19 cellular contexts compared by ENCODE assay signal in the genomic region with DNA sequence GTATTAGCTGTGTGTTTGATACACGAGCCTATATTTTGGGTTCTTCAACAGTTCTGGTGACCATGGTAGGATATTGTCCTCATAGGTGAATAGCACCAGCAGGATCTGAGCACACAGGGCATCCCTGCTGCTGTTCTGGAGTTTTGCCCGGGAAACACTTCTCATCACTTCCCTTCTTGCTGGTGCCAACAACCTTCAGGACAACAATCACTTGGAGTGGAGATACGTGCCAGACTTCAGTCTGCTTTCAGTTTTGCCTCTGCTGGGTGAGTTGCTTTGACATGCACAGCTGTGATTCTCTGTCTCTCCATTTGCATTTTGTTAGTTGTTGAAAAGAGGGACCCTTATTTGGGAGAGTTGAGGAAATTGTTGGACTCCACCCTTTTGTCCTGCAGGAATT.
A peak's percentile ranks its signal among the peaks of the same experiment; 100 is the strongest.
DNase-seq lines count a peak whose midpoint lies in the region; ATAC-seq and TF ChIP-seq lines count a peak whose summit lies in the region.
"Had no signal": no experiment of that assay in that cellular context is flagged by ENCODE, and none has a peak within 500 bp of the region (broad histone marks: within the 10 kb centered on the region; RNA-seq: fewer than 3 reads in every experiment).

No MANE protein-coding gene starts in this region.

- H3K4me3 ChIP-seq in MG63, result no peak overlapping the region
- no peak overlapping the region for H3K4me3 ChIP-seq in fibroblast of pulmonary artery (replicated peaks; ENCODE audit: low read depth, low read length)
- no peak overlapping the region for H3K4me3 ChIP-seq in endodermal cell (ENCODE audit: low read length)
- H3K4me3 ChIP-seq: BLaER1, GM23248, PC-9, SK-N-MC had no signal

- H3K4me3 Mint-ChIP-seq in endodermal cell, result no peak overlapping the region

- DNase-seq in DMS53 (lab: John Stamatoyannopoulos, UW), result peak; percentile 22
- DNase-seq in DMS53 treated with DMSO at 0.1 percent for 48 hours (lab: John Stamatoyannopoulos, UW; ENCODE audit: unreplicated experiment), result no peak
- peak; percentile 86 for DNase-seq in MG63
- peak; percentile 22 for DNase-seq in NCI-H2081 treated with DMSO at 0.1 percent for 48 hours (lab: John Stamatoyannopoulos, UW)
- DNase-seq in fibroblast of pulmonary artery (ENCODE audit: low read depth), result peak; percentile 5
- DNase-seq in GM19238 (ENCODE audit: insufficient read length, low spot score), result no peak
- DNase-seq in endodermal cell, result no peak
- DNase-seq: 8988T, DMS79 treated with DMSO at 0.1 percent for 48 hours, GM23248, KBM-7, NCI-H1417 treated with DMSO at 0.1 percent for 48 hours, NCI-H524 treated with DMSO at 0.1 percent for 48 hours, PC-9, T-helper 1 cell had no signal

- no peak for ATAC-seq in GM21576 (IDR thresholded peaks at IDR 0.05; ENCODE audit: unreplicated experiment)
- ATAC-seq: Right ventricle myocardium inferior had no signal

- no peak overlapping the region for H3K27ac Mint-ChIP-seq in endodermal cell

- H3K4me1 Mint-ChIP-seq in endodermal cell, result no peaks in the 10 kb centered on the region

- no peaks in the 10 kb centered on the region for H3K27me3 Mint-ChIP-seq in endodermal cell (ENCODE audit: insufficient read depth)

- H3K9me3 ChIP-seq in MG63 (peaks cover 9% of the 10 kb centered on the region), endodermal cell (ENCODE audit: control insufficient read depth, low read length) (peaks cover 26% of the 10 kb centered on the region)

- H3K36me3 ChIP-seq in MG63, result no peaks in the 10 kb centered on the region
- no peaks in the 10 kb centered on the region for H3K36me3 ChIP-seq in endodermal cell (ENCODE audit: control insufficient read depth, insufficient read depth, low read length)
- H3K36me3 ChIP-seq: BLaER1 had no signal

- TF ChIP-seq CTCF in fibroblast of pulmonary artery (IDR thresholded peaks at IDR 0.05; ENCODE audit: low read length, missing control alignments), result no peak
- TF ChIP-seq CTCF in endodermal cell (conservative IDR thresholded peaks at IDR 0.05), result no peak

- 67 to 78% methylated on average over 2 to 3 of the region's 3 CpGs for WGBS in endodermal cell (ENCODE audit: insufficient coverage in 1 of 2, insufficient read length in 1 of 2), 2 experiments

- no peak overlapping the region for H3K9ac ChIP-seq in endodermal cell (ENCODE audit: extremely low read depth, low read length, poor library complexity, severe bottlenecking)
- H3K9ac ChIP-seq: BLaER1, GM23248 had no signal

- H3K4me1 ChIP-seq in endodermal cell (ENCODE audit: control insufficient read depth, insufficient read depth, low read length), result no peaks in the 10 kb centered on the region
- H3K4me1 ChIP-seq: BLaER1 had no signal

- H3K36me3 Mint-ChIP-seq in endodermal cell (ENCODE audit: low read depth), result no peaks in the 10 kb centered on the region

- H3K27me3 ChIP-seq in MG63, result no peaks in the 10 kb centered on the region
- no peaks in the 10 kb centered on the region for H3K27me3 ChIP-seq in endodermal cell (ENCODE audit: control insufficient read depth, insufficient read depth, low read length, poor library complexity, severe bottlenecking)
- H3K27me3 ChIP-seq: BLaER1 had no signal

- H3K9me3 Mint-ChIP-seq in endodermal cell, result peaks cover 44% of the 10 kb centered on the region

- no peak overlapping the region for H3K27ac ChIP-seq in endodermal cell (ENCODE audit: low read depth, low read length)
- H3K27ac ChIP-seq: BLaER1, GM23248, PC-9, SK-N-MC had no signal

Comparison
In these comparisons a context has a peak if more than half of its experiments do, and no peak if none do; other contexts are left out.
1. DNase-seq: peak in DMS53 (single experiment), MG63 (single experiment), NCI-H2081 treated with DMSO at 0.1 percent for 48 hours (single experiment) and fibroblast of pulmonary artery (single experiment); none in DMS53 treated with DMSO at 0.1 percent for 48 hours (single experiment), GM19238 (single experiment) and endodermal cell (single experiment).